ENCODE assay signal across 9 cellular contexts in genomic region chr5:96582343-96582742, GRCh38.
DNase-seq lines count a peak whose midpoint lies in the region; ATAC-seq and TF ChIP-seq lines count a peak whose summit lies in the region.
"Had no signal": no experiment of that assay in that cellular context is flagged by ENCODE, and none has a peak within 500 bp of the region (broad histone marks: within the 10 kb centered on the region; RNA-seq: fewer than 3 reads in every experiment).

No MANE protein-coding gene starts in this region.

- no peaks in the 10 kb centered on the region for H3K27me3 ChIP-seq in BE2C
- peaks cover 9% of the 10 kb centered on the region for H3K27me3 ChIP-seq in foreskin keratinocyte

- no peaks in the 10 kb centered on the region for H3K36me3 ChIP-seq in BE2C

- ATAC-seq in foreskin keratinocyte (peak; percentile 42), GM21515 (IDR thresholded peaks at IDR 0.05; ENCODE audit: unreplicated experiment) (no peak), GM18870 (IDR thresholded peaks at IDR 0.05; ENCODE audit: unreplicated experiment) (no peak), GM19395 (IDR thresholded peaks at IDR 0.05; ENCODE audit: unreplicated experiment) (no peak)

- H3K9me3 ChIP-seq in BE2C = no peaks in the 10 kb centered on the region

- H3K27ac ChIP-seq in foreskin keratinocyte = no peak overlapping the region

- TF ChIP-seq CTCF in BE2C (IDR thresholded peaks at IDR 0.05; ENCODE audit: low read depth, low read length) = no peak
- no peak for TF ChIP-seq CTCF in foreskin keratinocyte (conservative IDR thresholded peaks at IDR 0.05)

- peak; percentile 48 for DNase-seq in BE2C
- DNase-seq in NCI-H1092 treated with DMSO at 0.1 percent for 48 hours (lab: John Stamatoyannopoulos, UW) = peak; percentile 90
- DNase-seq in NCI-H774 (lab: John Stamatoyannopoulos, UW) = peak; percentile 23
- no peak for DNase-seq in foreskin keratinocyte
- DNase-seq in activated CD4-positive, alpha-beta T cell treated with anti-CD3 and anti-CD28 coated beads, Interleukin-2, amount 50 U/mL, for 1 hour = no peak
- DNase-seq: activated gamma-delta T cell had no signal

- H3K4me3 ChIP-seq in BE2C (ENCODE audit: low read depth, low read length) = no peak overlapping the region

- H3K4me1 ChIP-seq in BE2C (no peaks in the 10 kb centered on the region), foreskin keratinocyte (no peaks in the 10 kb centered on the region)

Comparison
In these comparisons a context has a peak if more than half of its experiments do, and no peak if none do; other contexts are left out.
1. DNase-seq: peak in BE2C (single experiment), NCI-H1092 treated with DMSO at 0.1 percent for 48 hours (single experiment) and NCI-H774 (single experiment); none in foreskin keratinocyte (0 of 2) and activated CD4-positive, alpha-beta T cell treated with anti-CD3 and anti-CD28 coated beads, Interleukin-2, amount 50 U/mL, for 1 hour (single experiment).